1 cellular context compared by ENCODE assay signal in the genomic region with DNA sequence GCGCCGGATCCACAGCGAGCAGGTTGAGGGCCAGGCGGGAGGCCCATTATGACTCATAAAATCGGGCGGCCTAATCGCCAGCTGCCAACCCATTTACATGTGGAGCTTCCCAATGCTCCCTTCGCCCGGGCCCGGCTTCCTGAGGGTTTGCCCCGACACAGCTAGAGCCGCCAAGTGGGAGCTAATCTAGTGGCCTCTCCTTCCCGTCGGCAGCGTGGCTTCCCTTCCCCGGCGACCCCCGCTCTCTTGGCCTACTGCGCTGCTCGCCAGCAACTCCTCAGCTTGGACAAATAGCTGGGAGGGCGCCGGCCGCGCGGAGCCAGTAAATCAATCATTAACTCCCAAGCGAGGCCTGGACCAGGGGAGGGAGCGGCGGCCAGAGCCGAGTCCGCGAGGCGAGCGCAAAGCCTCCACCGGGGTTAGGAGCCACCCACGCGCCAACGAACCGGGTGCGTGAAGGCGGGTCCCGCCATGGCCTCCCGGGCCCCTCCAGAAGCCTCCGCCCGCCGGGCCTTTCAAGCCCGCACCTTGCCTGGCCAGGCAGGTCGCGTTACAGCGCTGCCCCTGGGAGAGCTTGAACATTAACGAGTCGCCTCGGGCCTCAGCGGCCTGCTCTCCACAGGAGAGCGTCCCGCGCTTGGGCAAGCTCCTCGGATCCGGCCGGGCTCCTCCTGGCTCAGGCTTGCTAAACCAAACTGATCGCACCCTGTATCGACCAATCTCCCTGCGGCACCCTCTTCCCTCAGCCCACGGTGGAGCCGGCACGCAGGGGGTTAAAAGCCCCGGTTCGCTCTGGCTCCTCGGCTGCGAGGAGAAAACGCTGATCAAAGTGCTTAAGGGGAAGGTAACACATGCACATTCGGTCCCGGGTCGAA.
TF ChIP-seq lines count a peak whose summit lies in the region.

No MANE protein-coding gene starts in this region.

TF ChIP-seq in HepG2, 621 proteins besides CTCF, POLR2A, EP300 and RAD21 (continued from another document and continues in another):
- TF ChIP-seq SNAPC4 (CRISPR knock-in tag; IDR thresholded peaks at IDR 0.05) = 0 out of 2 replicates have a peak, but pooled peaks have one; percentile 57
- TF ChIP-seq, protein P1, sequence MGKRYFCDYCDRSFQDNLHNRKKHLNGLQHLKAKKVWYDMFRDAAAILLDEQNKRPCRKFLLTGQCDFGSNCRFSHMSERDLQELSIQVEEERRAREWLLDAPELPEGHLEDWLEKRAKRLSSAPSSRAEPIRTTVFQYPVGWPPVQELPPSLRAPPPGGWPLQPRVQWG (CRISPR knock-in tag; IDR thresholded peaks at IDR 0.05; ENCODE audit: borderline replicate concordance, low read depth) = no peak
- peak; percentile 44; the same call in 1 of the 2 replicates for TF ChIP-seq ZNF788 (CRISPR knock-in tag; IDR thresholded peaks at IDR 0.05; ENCODE audit: borderline replicate concordance)
- peak; percentile 3; the same call in 1 of the 2 replicates for TF ChIP-seq MED1 (CRISPR knock-in tag; IDR thresholded peaks at IDR 0.05)
- TF ChIP-seq HNRNPL (IDR thresholded peaks at IDR 0.05; ENCODE audit: low read depth, low read length) = 0 out of 2 replicates have a peak, but pooled peaks have one; percentile 17
- TF ChIP-seq ZNF746 (CRISPR knock-in tag; IDR thresholded peaks at IDR 0.05) = peak; percentile 84; the same call in 1 of the 2 replicates
- TF ChIP-seq THAP9 (CRISPR knock-in tag; IDR thresholded peaks at IDR 0.05; ENCODE audit: borderline replicate concordance) = peak; percentile 48; the same call in 1 of the 2 replicates
- 0 out of 2 replicates have a peak, but pooled peaks have one; percentile 41 for TF ChIP-seq ZNF441 (CRISPR knock-in tag; IDR thresholded peaks at IDR 0.05; ENCODE audit: borderline replicate concordance)
- TF ChIP-seq FOXJ3 (CRISPR knock-in tag; IDR thresholded peaks at IDR 0.05; ENCODE audit: borderline replicate concordance) = no peak
- peak; percentile 36; the same call in 1 of the 2 replicates for TF ChIP-seq DMAP1 (CRISPR knock-in tag; IDR thresholded peaks at IDR 0.05)
- TF ChIP-seq ZNF652 (CRISPR knock-in tag; IDR thresholded peaks at IDR 0.05; ENCODE audit: borderline replicate concordance, low read depth) = peak; percentile 92
- TF ChIP-seq ZSCAN9 (CRISPR knock-in tag; IDR thresholded peaks at IDR 0.05; ENCODE audit: borderline replicate concordance) = peak; percentile 48; the same call in 1 of the 2 replicates
- peak; percentile 98 for TF ChIP-seq HNRNPUL1 (IDR thresholded peaks at IDR 0.05; ENCODE audit: low read depth, low read length)
- no peak for TF ChIP-seq SOX6 (IDR thresholded peaks at IDR 0.05)
- TF ChIP-seq SOX6 (CRISPR knock-in tag; IDR thresholded peaks at IDR 0.05) = peak; percentile 41
- TF ChIP-seq MYPOP (CRISPR knock-in tag; IDR thresholded peaks at IDR 0.05) = peak; percentile 81; the same call in 1 of the 2 replicates
- TF ChIP-seq, protein P2, sequence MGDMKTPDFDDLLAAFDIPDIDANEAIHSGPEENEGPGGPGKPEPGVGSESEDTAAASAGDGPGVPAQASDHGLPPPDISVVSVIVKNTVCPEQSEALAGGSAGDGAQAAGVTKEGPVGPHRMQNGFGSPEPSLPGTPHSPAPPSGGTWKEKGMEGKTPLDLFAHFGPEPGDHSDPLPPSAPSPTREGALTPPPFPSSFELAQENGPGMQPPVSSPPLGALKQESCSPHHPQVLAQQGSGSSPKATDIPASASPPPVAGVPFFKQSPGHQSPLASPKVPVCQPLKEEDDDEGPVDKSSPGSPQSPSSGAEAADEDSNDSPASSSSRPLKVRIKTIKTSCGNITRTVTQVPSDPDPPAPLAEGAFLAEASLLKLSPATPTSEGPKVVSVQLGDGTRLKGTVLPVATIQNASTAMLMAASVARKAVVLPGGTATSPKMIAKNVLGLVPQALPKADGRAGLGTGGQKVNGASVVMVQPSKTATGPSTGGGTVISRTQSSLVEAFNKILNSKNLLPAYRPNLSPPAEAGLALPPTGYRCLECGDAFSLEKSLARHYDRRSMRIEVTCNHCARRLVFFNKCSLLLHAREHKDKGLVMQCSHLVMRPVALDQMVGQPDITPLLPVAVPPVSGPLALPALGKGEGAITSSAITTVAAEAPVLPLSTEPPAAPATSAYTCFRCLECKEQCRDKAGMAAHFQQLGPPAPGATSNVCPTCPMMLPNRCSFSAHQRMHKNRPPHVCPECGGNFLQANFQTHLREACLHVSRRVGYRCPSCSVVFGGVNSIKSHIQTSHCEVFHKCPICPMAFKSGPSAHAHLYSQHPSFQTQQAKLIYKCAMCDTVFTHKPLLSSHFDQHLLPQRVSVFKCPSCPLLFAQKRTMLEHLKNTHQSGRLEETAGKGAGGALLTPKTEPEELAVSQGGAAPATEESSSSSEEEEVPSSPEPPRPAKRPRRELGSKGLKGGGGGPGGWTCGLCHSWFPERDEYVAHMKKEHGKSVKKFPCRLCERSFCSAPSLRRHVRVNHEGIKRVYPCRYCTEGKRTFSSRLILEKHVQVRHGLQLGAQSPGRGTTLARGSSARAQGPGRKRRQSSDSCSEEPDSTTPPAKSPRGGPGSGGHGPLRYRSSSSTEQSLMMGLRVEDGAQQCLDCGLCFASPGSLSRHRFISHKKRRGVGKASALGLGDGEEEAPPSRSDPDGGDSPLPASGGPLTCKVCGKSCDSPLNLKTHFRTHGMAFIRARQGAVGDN (CRISPR knock-in tag; IDR thresholded peaks at IDR 0.05) = peak; percentile 92
- TF ChIP-seq, protein P3, sequence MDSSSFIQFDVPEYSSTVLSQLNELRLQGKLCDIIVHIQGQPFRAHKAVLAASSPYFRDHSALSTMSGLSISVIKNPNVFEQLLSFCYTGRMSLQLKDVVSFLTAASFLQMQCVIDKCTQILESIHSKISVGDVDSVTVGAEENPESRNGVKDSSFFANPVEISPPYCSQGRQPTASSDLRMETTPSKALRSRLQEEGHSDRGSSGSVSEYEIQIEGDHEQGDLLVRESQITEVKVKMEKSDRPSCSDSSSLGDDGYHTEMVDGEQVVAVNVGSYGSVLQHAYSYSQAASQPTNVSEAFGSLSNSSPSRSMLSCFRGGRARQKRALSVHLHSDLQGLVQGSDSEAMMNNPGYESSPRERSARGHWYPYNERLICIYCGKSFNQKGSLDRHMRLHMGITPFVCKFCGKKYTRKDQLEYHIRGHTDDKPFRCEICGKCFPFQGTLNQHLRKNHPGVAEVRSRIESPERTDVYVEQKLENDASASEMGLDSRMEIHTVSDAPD (CRISPR knock-in tag; IDR thresholded peaks at IDR 0.05) = 0 out of 2 replicates have a peak, but pooled peaks have one; percentile 16
- TF ChIP-seq, protein P4, sequence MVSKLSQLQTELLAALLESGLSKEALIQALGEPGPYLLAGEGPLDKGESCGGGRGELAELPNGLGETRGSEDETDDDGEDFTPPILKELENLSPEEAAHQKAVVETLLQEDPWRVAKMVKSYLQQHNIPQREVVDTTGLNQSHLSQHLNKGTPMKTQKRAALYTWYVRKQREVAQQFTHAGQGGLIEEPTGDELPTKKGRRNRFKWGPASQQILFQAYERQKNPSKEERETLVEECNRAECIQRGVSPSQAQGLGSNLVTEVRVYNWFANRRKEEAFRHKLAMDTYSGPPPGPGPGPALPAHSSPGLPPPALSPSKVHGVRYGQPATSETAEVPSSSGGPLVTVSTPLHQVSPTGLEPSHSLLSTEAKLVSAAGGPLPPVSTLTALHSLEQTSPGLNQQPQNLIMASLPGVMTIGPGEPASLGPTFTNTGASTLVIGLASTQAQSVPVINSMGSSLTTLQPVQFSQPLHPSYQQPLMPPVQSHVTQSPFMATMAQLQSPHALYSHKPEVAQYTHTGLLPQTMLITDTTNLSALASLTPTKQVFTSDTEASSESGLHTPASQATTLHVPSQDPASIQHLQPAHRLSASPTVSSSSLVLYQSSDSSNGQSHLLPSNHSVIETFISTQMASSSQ (IDR thresholded peaks at IDR 0.05; ENCODE audit: low read depth) = peak; percentile 90
- TF ChIP-seq, protein P4 (CRISPR knock-in tag; IDR thresholded peaks at IDR 0.05; ENCODE audit: borderline replicate concordance) = peak; percentile 97
- TF ChIP-seq, protein P5, sequence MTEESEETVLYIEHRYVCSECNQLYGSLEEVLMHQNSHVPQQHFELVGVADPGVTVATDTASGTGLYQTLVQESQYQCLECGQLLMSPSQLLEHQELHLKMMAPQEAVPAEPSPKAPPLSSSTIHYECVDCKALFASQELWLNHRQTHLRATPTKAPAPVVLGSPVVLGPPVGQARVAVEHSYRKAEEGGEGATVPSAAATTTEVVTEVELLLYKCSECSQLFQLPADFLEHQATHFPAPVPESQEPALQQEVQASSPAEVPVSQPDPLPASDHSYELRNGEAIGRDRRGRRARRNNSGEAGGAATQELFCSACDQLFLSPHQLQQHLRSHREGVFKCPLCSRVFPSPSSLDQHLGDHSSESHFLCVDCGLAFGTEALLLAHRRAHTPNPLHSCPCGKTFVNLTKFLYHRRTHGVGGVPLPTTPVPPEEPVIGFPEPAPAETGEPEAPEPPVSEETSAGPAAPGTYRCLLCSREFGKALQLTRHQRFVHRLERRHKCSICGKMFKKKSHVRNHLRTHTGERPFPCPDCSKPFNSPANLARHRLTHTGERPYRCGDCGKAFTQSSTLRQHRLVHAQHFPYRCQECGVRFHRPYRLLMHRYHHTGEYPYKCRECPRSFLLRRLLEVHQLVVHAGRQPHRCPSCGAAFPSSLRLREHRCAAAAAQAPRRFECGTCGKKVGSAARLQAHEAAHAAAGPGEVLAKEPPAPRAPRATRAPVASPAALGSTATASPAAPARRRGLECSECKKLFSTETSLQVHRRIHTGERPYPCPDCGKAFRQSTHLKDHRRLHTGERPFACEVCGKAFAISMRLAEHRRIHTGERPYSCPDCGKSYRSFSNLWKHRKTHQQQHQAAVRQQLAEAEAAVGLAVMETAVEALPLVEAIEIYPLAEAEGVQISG (CRISPR knock-in tag; IDR thresholded peaks at IDR 0.05) = peak; percentile 53
- TF ChIP-seq ZNF891 (CRISPR knock-in tag; IDR thresholded peaks at IDR 0.05) = 0 out of 2 replicates have a peak, but pooled peaks have one; percentile 21
- TF ChIP-seq PHF21A (CRISPR knock-in tag; IDR thresholded peaks at IDR 0.05) = peak; percentile 77
- TF ChIP-seq TAF1 (CRISPR knock-in tag; IDR thresholded peaks at IDR 0.05) = peak; percentile 74
- TF ChIP-seq PITX1 (CRISPR knock-in tag; IDR thresholded peaks at IDR 0.05) = 0 out of 2 replicates have a peak, but pooled peaks have one; percentile 32
